ENCODE assay signal across 2 cellular contexts in the genomic region with DNA sequence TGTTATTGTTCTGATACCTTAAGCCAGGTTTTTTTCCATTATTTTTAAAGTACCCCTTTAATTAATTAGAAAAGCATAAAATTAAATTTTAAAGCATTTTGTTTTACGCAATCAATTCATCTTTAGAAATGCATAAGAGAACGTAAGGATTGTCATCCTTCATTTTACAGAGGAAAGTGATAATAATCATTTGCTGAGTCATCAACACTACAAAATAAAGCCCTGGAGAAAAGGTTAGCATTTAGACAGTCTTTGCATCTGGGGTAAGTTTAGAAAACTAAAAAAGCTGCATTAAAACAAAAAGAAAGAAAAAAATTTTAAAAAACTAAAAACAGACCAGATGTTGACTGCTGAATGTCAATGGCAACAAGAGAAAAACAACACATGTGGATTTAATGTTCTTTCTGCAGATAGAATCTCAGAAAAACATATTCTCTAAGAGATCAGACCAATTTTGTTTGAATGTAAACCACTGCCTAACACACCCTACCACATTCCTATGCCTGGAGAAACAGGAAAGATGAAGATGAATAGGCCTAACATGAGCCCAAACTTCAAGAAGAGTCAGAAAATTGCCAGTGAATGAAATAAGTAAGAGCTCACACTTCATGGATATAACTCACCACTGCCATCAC.
TF ChIP-seq lines count a peak whose summit lies in the region.

No MANE protein-coding gene starts in this region.

TF ChIP-seq in HepG2, 621 proteins besides CTCF, POLR2A, EP300 and RAD21:
- no peak for TF ChIP-seq SKIL (CRISPR knock-in tag; IDR thresholded peaks at IDR 0.05; ENCODE audit: borderline replicate concordance)
- TF ChIP-seq YY1 (IDR thresholded peaks at IDR 0.05; ENCODE audit: insufficient read depth, insufficient replicate concordance, low read depth, low read length), result no peak
- TF ChIP-seq SAFB2 (CRISPR knock-in tag; IDR thresholded peaks at IDR 0.05; ENCODE audit: borderline replicate concordance, low read depth), result no peak
- TF ChIP-seq KLF15 (CRISPR knock-in tag; IDR thresholded peaks at IDR 0.05; ENCODE audit: borderline replicate concordance), result no peak
- TF ChIP-seq FOXA1 (IDR thresholded peaks at IDR 0.05), result no peak
- TF ChIP-seq FOXA1 (CRISPR knock-in tag; IDR thresholded peaks at IDR 0.05), result no peak
- TF ChIP-seq THAP8 (CRISPR knock-in tag; IDR thresholded peaks at IDR 0.05; ENCODE audit: borderline replicate concordance), result no peak
- TF ChIP-seq AGO2 (optimal IDR thresholded peaks at IDR 0.05; ENCODE audit: low read depth, low read length), result no peak
- TF ChIP-seq, protein P1, sequence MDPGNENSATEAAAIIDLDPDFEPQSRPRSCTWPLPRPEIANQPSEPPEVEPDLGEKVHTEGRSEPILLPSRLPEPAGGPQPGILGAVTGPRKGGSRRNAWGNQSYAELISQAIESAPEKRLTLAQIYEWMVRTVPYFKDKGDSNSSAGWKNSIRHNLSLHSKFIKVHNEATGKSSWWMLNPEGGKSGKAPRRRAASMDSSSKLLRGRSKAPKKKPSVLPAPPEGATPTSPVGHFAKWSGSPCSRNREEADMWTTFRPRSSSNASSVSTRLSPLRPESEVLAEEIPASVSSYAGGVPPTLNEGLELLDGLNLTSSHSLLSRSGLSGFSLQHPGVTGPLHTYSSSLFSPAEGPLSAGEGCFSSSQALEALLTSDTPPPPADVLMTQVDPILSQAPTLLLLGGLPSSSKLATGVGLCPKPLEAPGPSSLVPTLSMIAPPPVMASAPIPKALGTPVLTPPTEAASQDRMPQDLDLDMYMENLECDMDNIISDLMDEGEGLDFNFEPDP (CRISPR knock-in tag; conservative IDR thresholded peaks at IDR 0.05), result no peak
- no peak for TF ChIP-seq ATF5 (CRISPR knock-in tag; IDR thresholded peaks at IDR 0.05; ENCODE audit: low read depth)
- TF ChIP-seq ZNF274 (CRISPR knock-in tag; IDR thresholded peaks at IDR 0.05), result no peak
- no peak for TF ChIP-seq KDM5A (IDR thresholded peaks at IDR 0.05; ENCODE audit: borderline replicate concordance, low read length)
- TF ChIP-seq MAFK (conservative IDR thresholded peaks at IDR 0.05 in 1 of 2, IDR thresholded peaks at IDR 0.05 in 1 of 2; ENCODE audit: low read length in 2 of 2), result peak; percentile 74 to 91
- TF ChIP-seq NKX3-1 (CRISPR knock-in tag; IDR thresholded peaks at IDR 0.05), result no peak
- TF ChIP-seq RNF2 (conservative IDR thresholded peaks at IDR 0.05; ENCODE audit: low read depth), result no peak
- TF ChIP-seq ZNF747 (CRISPR knock-in tag; IDR thresholded peaks at IDR 0.05; ENCODE audit: borderline replicate concordance), result no peak
- TF ChIP-seq MAFF (IDR thresholded peaks at IDR 0.05; ENCODE audit: low read depth, low read length), result peak; percentile 80
- TF ChIP-seq, protein P2, sequence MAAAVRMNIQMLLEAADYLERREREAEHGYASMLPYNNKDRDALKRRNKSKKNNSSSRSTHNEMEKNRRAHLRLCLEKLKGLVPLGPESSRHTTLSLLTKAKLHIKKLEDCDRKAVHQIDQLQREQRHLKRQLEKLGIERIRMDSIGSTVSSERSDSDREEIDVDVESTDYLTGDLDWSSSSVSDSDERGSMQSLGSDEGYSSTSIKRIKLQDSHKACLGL (CRISPR knock-in tag; IDR thresholded peaks at IDR 0.05), result no peak

TF ChIP-seq in K562, 482 proteins besides CTCF, POLR2A, EP300 and RAD21 (continues in another document):
- TF ChIP-seq RBM17 (IDR thresholded peaks at IDR 0.05; ENCODE audit: borderline replicate concordance, low read depth, low read length) (no peak), RFX7 (CRISPR knock-in tag; IDR thresholded peaks at IDR 0.05) (no peak), DACH1 (IDR thresholded peaks at IDR 0.05; ENCODE audit: partially characterized antibody) (no peak), PHTF2 (CRISPR knock-in tag; IDR thresholded peaks at IDR 0.05) (no peak), EGR1 (conservative IDR thresholded peaks at IDR 0.05) (no peak), ZNF57 (CRISPR knock-in tag; IDR thresholded peaks at IDR 0.05) (no peak), MAFG (tag; conservative IDR thresholded peaks at IDR 0.05) (peak; percentile 98), PKNOX1 (IDR thresholded peaks at IDR 0.05) (peak; percentile 18; the same call in 1 of the 2 replicates), HDAC6 (IDR thresholded peaks at IDR 0.05; ENCODE audit: low read depth, low read length) (no peak), ZBTB17 (CRISPR knock-in tag; IDR thresholded peaks at IDR 0.05) (no peak), SMARCE1 (IDR thresholded peaks at IDR 0.05) (no peak), UBTF (IDR thresholded peaks at IDR 0.05; ENCODE audit: borderline replicate concordance in 1 of 2, low read depth in 2 of 2, low read length in 2 of 2) (no peak), ETS2 (tag; IDR thresholded peaks at IDR 0.05; ENCODE audit: borderline replicate concordance, poor library complexity, severe bottlenecking) (no peak), ZBTB7A (IDR thresholded peaks at IDR 0.05; ENCODE audit: borderline replicate concordance, control insufficient read depth, low read depth, low read length) (no peak), SUPT5H (IDR thresholded peaks at IDR 0.05) (no peak), KDM1A (IDR thresholded peaks at IDR 0.05) (no peak), ZFP1 (CRISPR knock-in tag; IDR thresholded peaks at IDR 0.05) (no peak), FOXJ2 (tag; IDR thresholded peaks at IDR 0.05) (no peak), ARID2 (IDR thresholded peaks at IDR 0.05) (no peak), ZNF830 (CRISPR knock-in tag; IDR thresholded peaks at IDR 0.05) (no peak), IRF2 (CRISPR knock-in tag; IDR thresholded peaks at IDR 0.05) (no peak), RHOXF2B (CRISPR knock-in tag; conservative IDR thresholded peaks at IDR 0.05) (no peak), NFATC3 (IDR thresholded peaks at IDR 0.05) (no peak), CBFA2T3 (IDR thresholded peaks at IDR 0.05) (no peak), ZNF184 (CRISPR knock-in tag; IDR thresholded peaks at IDR 0.05) (no peak), LEF1 (IDR thresholded peaks at IDR 0.05) (no peak), ZNF311 (CRISPR knock-in tag; IDR thresholded peaks at IDR 0.05) (no peak), DPF2 (IDR thresholded peaks at IDR 0.05) (peak; percentile 52; the same call in 1 of the 2 replicates), RFX1 (IDR thresholded peaks at IDR 0.05) (no peak), ZBTB26 (CRISPR knock-in tag; IDR thresholded peaks at IDR 0.05) (no peak), C11orf30 (IDR thresholded peaks at IDR 0.05; ENCODE audit: low read depth) (peak; percentile 98), ZNF644 (tag; IDR thresholded peaks at IDR 0.05; ENCODE audit: low read depth) (no peak)
- TF ChIP-seq, protein P3, sequence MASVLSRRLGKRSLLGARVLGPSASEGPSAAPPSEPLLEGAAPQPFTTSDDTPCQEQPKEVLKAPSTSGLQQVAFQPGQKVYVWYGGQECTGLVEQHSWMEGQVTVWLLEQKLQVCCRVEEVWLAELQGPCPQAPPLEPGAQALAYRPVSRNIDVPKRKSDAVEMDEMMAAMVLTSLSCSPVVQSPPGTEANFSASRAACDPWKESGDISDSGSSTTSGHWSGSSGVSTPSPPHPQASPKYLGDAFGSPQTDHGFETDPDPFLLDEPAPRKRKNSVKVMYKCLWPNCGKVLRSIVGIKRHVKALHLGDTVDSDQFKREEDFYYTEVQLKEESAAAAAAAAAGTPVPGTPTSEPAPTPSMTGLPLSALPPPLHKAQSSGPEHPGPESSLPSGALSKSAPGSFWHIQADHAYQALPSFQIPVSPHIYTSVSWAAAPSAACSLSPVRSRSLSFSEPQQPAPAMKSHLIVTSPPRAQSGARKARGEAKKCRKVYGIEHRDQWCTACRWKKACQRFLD (CRISPR knock-in tag; IDR thresholded peaks at IDR 0.05), result no peak
- TF ChIP-seq, protein P4, sequence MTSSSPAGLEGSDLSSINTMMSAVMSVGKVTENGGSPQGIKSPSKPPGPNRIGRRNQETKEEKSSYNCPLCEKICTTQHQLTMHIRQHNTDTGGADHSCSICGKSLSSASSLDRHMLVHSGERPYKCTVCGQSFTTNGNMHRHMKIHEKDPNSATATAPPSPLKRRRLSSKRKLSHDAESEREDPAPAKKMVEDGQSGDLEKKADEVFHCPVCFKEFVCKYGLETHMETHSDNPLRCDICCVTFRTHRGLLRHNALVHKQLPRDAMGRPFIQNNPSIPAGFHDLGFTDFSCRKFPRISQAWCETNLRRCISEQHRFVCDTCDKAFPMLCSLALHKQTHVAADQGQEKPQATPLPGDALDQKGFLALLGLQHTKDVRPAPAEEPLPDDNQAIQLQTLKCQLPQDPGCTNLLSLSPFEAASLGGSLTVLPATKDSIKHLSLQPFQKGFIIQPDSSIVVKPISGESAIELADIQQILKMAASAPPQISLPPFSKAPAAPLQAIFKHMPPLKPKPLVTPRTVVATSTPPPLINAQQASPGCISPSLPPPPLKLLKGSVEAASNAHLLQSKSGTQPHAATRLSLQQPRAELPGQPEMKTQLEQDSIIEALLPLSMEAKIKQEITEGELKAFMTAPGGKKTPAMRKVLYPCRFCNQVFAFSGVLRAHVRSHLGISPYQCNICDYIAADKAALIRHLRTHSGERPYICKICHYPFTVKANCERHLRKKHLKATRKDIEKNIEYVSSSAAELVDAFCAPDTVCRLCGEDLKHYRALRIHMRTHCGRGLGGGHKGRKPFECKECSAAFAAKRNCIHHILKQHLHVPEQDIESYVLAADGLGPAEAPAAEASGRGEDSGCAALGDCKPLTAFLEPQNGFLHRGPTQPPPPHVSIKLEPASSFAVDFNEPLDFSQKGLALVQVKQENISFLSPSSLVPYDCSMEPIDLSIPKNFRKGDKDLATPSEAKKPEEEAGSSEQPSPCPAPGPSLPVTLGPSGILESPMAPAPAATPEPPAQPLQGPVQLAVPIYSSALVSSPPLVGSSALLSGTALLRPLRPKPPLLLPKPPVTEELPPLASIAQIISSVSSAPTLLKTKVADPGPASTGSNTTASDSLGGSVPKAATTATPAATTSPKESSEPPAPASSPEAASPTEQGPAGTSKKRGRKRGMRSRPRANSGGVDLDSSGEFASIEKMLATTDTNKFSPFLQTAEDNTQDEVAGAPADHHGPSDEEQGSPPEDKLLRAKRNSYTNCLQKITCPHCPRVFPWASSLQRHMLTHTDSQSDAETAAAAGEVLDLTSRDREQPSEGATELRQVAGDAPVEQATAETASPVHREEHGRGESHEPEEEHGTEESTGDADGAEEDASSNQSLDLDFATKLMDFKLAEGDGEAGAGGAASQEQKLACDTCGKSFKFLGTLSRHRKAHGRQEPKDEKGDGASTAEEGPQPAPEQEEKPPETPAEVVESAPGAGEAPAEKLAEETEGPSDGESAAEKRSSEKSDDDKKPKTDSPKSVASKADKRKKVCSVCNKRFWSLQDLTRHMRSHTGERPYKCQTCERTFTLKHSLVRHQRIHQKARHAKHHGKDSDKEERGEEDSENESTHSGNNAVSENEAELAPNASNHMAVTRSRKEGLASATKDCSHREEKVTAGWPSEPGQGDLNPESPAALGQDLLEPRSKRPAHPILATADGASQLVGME (CRISPR knock-in tag; IDR thresholded peaks at IDR 0.05), result no peak
- TF ChIP-seq, protein P5, sequence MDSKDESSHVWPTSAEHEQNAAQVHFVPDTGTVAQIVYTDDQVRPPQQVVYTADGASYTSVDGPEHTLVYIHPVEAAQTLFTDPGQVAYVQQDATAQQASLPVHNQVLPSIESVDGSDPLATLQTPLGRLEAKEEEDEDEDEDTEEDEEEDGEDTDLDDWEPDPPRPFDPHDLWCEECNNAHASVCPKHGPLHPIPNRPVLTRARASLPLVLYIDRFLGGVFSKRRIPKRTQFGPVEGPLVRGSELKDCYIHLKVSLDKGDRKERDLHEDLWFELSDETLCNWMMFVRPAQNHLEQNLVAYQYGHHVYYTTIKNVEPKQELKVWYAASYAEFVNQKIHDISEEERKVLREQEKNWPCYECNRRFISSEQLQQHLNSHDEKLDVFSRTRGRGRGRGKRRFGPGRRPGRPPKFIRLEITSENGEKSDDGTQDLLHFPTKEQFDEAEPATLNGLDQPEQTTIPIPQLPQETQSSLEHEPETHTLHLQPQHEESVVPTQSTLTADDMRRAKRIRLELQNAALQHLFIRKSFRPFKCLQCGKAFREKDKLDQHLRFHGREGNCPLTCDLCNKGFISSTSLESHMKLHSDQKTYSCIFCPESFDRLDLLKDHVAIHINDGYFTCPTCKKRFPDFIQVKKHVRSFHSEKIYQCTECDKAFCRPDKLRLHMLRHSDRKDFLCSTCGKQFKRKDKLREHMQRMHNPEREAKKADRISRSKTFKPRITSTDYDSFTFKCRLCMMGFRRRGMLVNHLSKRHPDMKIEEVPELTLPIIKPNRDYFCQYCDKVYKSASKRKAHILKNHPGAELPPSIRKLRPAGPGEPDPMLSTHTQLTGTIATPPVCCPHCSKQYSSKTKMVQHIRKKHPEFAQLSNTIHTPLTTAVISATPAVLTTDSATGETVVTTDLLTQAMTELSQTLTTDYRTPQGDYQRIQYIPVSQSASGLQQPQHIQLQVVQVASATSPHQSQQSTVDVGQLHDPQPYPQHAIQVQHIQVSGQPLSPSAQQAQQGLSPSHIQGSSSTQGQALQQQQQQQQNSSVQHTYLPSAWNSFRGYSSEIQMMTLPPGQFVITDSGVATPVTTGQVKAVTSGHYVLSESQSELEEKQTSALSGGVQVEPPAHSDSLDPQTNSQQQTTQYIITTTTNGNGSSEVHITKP (IDR thresholded peaks at IDR 0.05; ENCODE audit: partially characterized antibody), result no peak
